ENCODE assay signal across 11 cellular contexts in genomic region chr2:225010804-225011203, GRCh38. TPM values are rescaled to one million over a fixed set of nuclear protein-coding genes. Genes with fewer than 3 reads are reported as not detected.
DNase-seq lines count a peak whose midpoint lies in the region; ATAC-seq and TF ChIP-seq lines count a peak whose summit lies in the region.
"Had no signal": no experiment of that assay in that cellular context is flagged by ENCODE, and none has a peak within 500 bp of the region (broad histone marks: within the 10 kb centered on the region; RNA-seq: fewer than 3 reads in every experiment).

No MANE protein-coding gene starts in this region.

- BruUV-seq in PC-3 (replicated peaks; lab: Mats Ljungman, UMichigan) (no TSS peak), mammary epithelial cell (replicated peaks; lab: Mats Ljungman, UMichigan) (no TSS peak)

- H3K36me3 Mint-ChIP-seq in naive thymus-derived CD8-positive, alpha-beta T cell = peaks cover 0 to 7% (median 0%) of the 10 kb centered on the region in 3 donors

- CTCF ChIA-PET in PC-3 (lab: Charles Lee) (no interaction called here), mammary epithelial cell (lab: Charles Lee; ENCODE audit: low non-redundant PET) (no interaction called here)

- in situ Hi-C loops in Caki2 (cut with HindIII; ENCODE audit: low pct_unique_long_range_greater_than_20kb, low sequenced_read_pairs) (no loop called here), mammary epithelial cell (cut with MboI; ENCODE audit: low sequenced_read_pairs in 2 of 2) (loop anchor here in 1 of 2 donors (25.0 kb wide), 1 partner anchor 199 kb away; no protein-coding TSS in a partner anchor)

- TF ChIP-seq CTCF in PC-3 (conservative IDR thresholded peaks at IDR 0.05; ENCODE audit: low read depth, low read length) (no peak), mammary epithelial cell (conservative IDR thresholded peaks at IDR 0.05 in 1 of 2, IDR thresholded peaks at IDR 0.05 in 1 of 2; ENCODE audit: extremely low read depth in 1 of 2, insufficient read depth in 1 of 2, low read depth in 1 of 2, low read length in 2 of 2) (no peak), prostate gland (IDR thresholded peaks at IDR 0.05) (no peak), dorsolateral prefrontal cortex (IDR thresholded peaks at IDR 0.05 in 54 of 56, conservative IDR thresholded peaks at IDR 0.05 in 2 of 56; ENCODE audit: low read depth in 1 of 56, partially characterized antibody in 56 of 56) (no peak)

- no peaks in the 10 kb centered on the region for H3K9me3 Mint-ChIP-seq in naive thymus-derived CD8-positive, alpha-beta T cell
- H3K9me3 Mint-ChIP-seq: naive B cell had no signal

- TF ChIP-seq POLR2A in prostate gland (IDR thresholded peaks at IDR 0.05) = no peak

- H3K4me3 Mint-ChIP-seq in naive thymus-derived CD8-positive, alpha-beta T cell = peak overlapping the region in 1 of 10 donors; percentile 5
- H3K4me3 Mint-ChIP-seq: naive B cell had no signal

- H3K4me3 ChIP-seq in PC-3 (ENCODE audit: low read length) = peak overlapping the region; percentile 44; the same call in 1 of the 2 replicates
- no peak overlapping the region for H3K4me3 ChIP-seq in mammary epithelial cell (replicated peaks in 1 of 3; ENCODE audit: insufficient read depth in 1 of 3, low read depth in 2 of 3, low read length in 3 of 3)
- no peak overlapping the region for H3K4me3 ChIP-seq in prostate gland
- no peak overlapping the region for H3K4me3 ChIP-seq in dorsolateral prefrontal cortex
- H3K4me3 ChIP-seq: gastroesophageal sphincter had no signal

- dilution Hi-C loops in mammary epithelial cell (cut with HindIII; ENCODE audit: low sequenced_read_pairs) = no loop called here

- peak overlapping the region; percentile 90 for H3K27ac ChIP-seq in PC-3 (ENCODE audit: low read length)
- peak overlapping the region; percentile 72 for H3K27ac ChIP-seq in mammary epithelial cell (ENCODE audit: insufficient read depth, low read depth, low read length)
- H3K27ac ChIP-seq in prostate gland = no peak overlapping the region
- H3K27ac ChIP-seq in dorsolateral prefrontal cortex = peak overlapping the region in 13 of 59 donors; percentile 6 to 62 (median 48)
- H3K27ac ChIP-seq: gastroesophageal sphincter had no signal

- peaks cover 9% of the 10 kb centered on the region for H3F3A ChIP-seq in PC-3 (ENCODE audit: low read length, unreplicated experiment)

- H3K79me2 ChIP-seq in PC-3 (ENCODE audit: low read length) (peaks cover 39% of the 10 kb centered on the region), mammary epithelial cell (ENCODE audit: insufficient read depth, low read length) (no peaks in the 10 kb centered on the region)

- H3K4me1 Mint-ChIP-seq in naive thymus-derived CD8-positive, alpha-beta T cell = peaks cover 37 to 93% (median 74%) of the 10 kb centered on the region in 4 donors

- intact Hi-C loops in PC-3 (cut with micrococcal nuclease) = loop anchor here (1.0 to 10.0 kb wide), 4 partner anchors 30 to 274 kb away; no protein-coding TSS in a partner anchor
- intact Hi-C loops in mammary epithelial cell (cut with micrococcal nuclease) = loop anchor here (2.0 kb wide), 1 partner anchor 80 kb away; no protein-coding TSS in a partner anchor
- intact Hi-C loops in prostate gland (cut with DNase I) = no loop called here
- intact Hi-C loops in dorsolateral prefrontal cortex (cut with DNase I) = no loop called here

- 25% methylated on average over 4 of the region's 4 CpGs for WGBS in mammary epithelial cell (ENCODE audit: low coverage, missing lambda C conversion rate)
- WGBS in prostate gland = 79% methylated on average over 4 of the region's 4 CpGs

- H3K4me2 ChIP-seq in PC-3 (ENCODE audit: low read length) (peak overlapping the region; percentile 75), mammary epithelial cell (ENCODE audit: insufficient read depth, low read depth, low read length) (peak overlapping the region; percentile 68)

- H3K9me2 ChIP-seq in PC-3 (replicated peaks; ENCODE audit: low read length) = no peaks in the 10 kb centered on the region

- DNase-seq in Caki2 (ENCODE audit: low read depth) = peak; percentile 56
- peak; percentile 91 for DNase-seq in PC-3
- DNase-seq in mammary epithelial cell = peak; percentile 85
- no peak for DNase-seq in naive thymus-derived CD8-positive, alpha-beta T cell
- DNase-seq in prostate gland (ENCODE audit: low spot score) = no peak
- DNase-seq in dorsolateral prefrontal cortex = no peak
- DNase-seq: naive B cell, NCI-H187 had no signal

- no peaks in the 10 kb centered on the region for H3K27me3 Mint-ChIP-seq in naive thymus-derived CD8-positive, alpha-beta T cell
- H3K27me3 Mint-ChIP-seq: naive B cell had no signal

- peaks cover 33% of the 10 kb centered on the region for H3K4me1 ChIP-seq in PC-3 (ENCODE audit: insufficient read depth, low read length)
- peaks cover 21% of the 10 kb centered on the region for H3K4me1 ChIP-seq in mammary epithelial cell (ENCODE audit: insufficient read depth, low read length)
- no peaks in the 10 kb centered on the region for H3K4me1 ChIP-seq in prostate gland (replicated peaks)
- H3K4me1 ChIP-seq: gastroesophageal sphincter had no signal

- no peaks in the 10 kb centered on the region for H3K27me3 ChIP-seq in PC-3 (ENCODE audit: low read length)
- no peaks in the 10 kb centered on the region for H3K27me3 ChIP-seq in mammary epithelial cell (ENCODE audit: insufficient read depth, low read length)
- no peaks in the 10 kb centered on the region for H3K27me3 ChIP-seq in prostate gland (replicated peaks; ENCODE audit: insufficient read depth)
- peaks cover 0 to 2% (median 0%) of the 10 kb centered on the region in 45 donors for H3K27me3 ChIP-seq in dorsolateral prefrontal cortex
- H3K27me3 ChIP-seq: gastroesophageal sphincter had no signal

- H3K36me3 ChIP-seq in PC-3 (ENCODE audit: low read depth, low read length) (no peaks in the 10 kb centered on the region), mammary epithelial cell (ENCODE audit: insufficient read depth, low read length) (no peaks in the 10 kb centered on the region), prostate gland (no peaks in the 10 kb centered on the region)
- H3K36me3 ChIP-seq: gastroesophageal sphincter had no signal

- H3K9me3 ChIP-seq in PC-3 (ENCODE audit: low read length) (no peaks in the 10 kb centered on the region), mammary epithelial cell (replicated peaks; ENCODE audit: insufficient read depth, low read length) (no peaks in the 10 kb centered on the region), prostate gland (no peaks in the 10 kb centered on the region)
- H3K9me3 ChIP-seq: gastroesophageal sphincter had no signal

- H4K20me1 ChIP-seq in PC-3 (ENCODE audit: low read length) (no peaks in the 10 kb centered on the region), mammary epithelial cell (ENCODE audit: insufficient read depth, low read length) (no peaks in the 10 kb centered on the region)

- H3K27ac Mint-ChIP-seq in naive thymus-derived CD8-positive, alpha-beta T cell = peak overlapping the region; percentile 18 to 92 (median 70)

- H2AFZ ChIP-seq in PC-3 (ENCODE audit: low read length) = peak overlapping the region; percentile 48; the same call in 1 of the 2 replicates
- no peak overlapping the region for H2AFZ ChIP-seq in mammary epithelial cell (ENCODE audit: low read depth, low read length)

- peak overlapping the region; percentile 30 for H3K9ac ChIP-seq in PC-3 (ENCODE audit: low read length)
- H3K9ac ChIP-seq in mammary epithelial cell (ENCODE audit: insufficient read depth, low read length) = no peak overlapping the region

- POLR2A ChIA-PET in PC-3 (lab: Charles Lee; ENCODE audit: unreplicated experiment) = no interaction called here
- POLR2A ChIA-PET in naive thymus-derived CD8-positive, alpha-beta T cell (lab: Charles Lee) = no interaction called here

- peak; percentile 88 for ATAC-seq in PC-3
- no peak for ATAC-seq in naive thymus-derived CD8-positive, alpha-beta T cell
- ATAC-seq in GM18861 (IDR thresholded peaks at IDR 0.05; ENCODE audit: unreplicated experiment) = no peak
- ATAC-seq in GM19463 (IDR thresholded peaks at IDR 0.05; ENCODE audit: unreplicated experiment) = no peak
- ATAC-seq: gastroesophageal sphincter had no signal

RNA-seq across cellular contexts. Expression of gene DOCK10, which starts 31.5 kb away (rescaled TPM):
- 11.6 and 15.1 TPM in 2 replicates for total RNA-seq in Caki2 (2014; rRNA removed; shearing (Covaris generic); ENCODE audit: low replicate concordance)
- total RNA-seq in PC-3 (2014; rRNA removed) (23.1 and 38.5 TPM in 2 replicates), mammary epithelial cell (1 to 10 TPM in 1 of 2 donors, under 1 TPM in 1; 0.50 to 5.1 TPM), prostate gland (1 to 10 TPM; 4.8 to 6.2 TPM), dorsolateral prefrontal cortex (100 to 1,000 TPM in 48 of 120 experiments, 10 to 100 TPM in 72; 24.3 to 264 (median 89.2) TPM)
- 5.1 TPM for polyA plus RNA-seq in mammary epithelial cell
- 32.4 TPM for polyA minus RNA-seq in mammary epithelial cell
- 100 to 1,000 TPM; 165 to 180 TPM for total RNA-seq in naive thymus-derived CD8-positive, alpha-beta T cell
- polyA plus RNA-seq in naive thymus-derived CD8-positive, alpha-beta T cell = 10 to 100 TPM; 34.1 to 57.9 (median 47.8) TPM

Comparison
In these comparisons a context has a peak if more than half of its experiments do, and no peak if none do; other contexts are left out.
1. DNase-seq: peak in Caki2 (single experiment), PC-3 (single experiment) and mammary epithelial cell (single experiment); none in naive thymus-derived CD8-positive, alpha-beta T cell (0 of 10), prostate gland (single experiment) and dorsolateral prefrontal cortex (0 of 10).
2. H3K27ac ChIP-seq: peak in PC-3 (single experiment) and mammary epithelial cell (single experiment); none in prostate gland (0 of 2).
3. intact Hi-C loops: an anchor here in PC-3 (1.0 to 10.0 kb wide) and mammary epithelial cell (2.0 kb wide); none called in prostate gland and dorsolateral prefrontal cortex.